Comparison of ENCODE assay signal across 1 cellular context in genomic region chr7:127918130-127918529, GRCh38.
TF ChIP-seq lines count a peak whose summit lies in the region.

No MANE protein-coding gene starts in this region.

TF ChIP-seq in K562, 482 proteins besides CTCF, POLR2A, EP300 and RAD21 (continued from another document):
- TF ChIP-seq ZNF263 (CRISPR knock-in tag; IDR thresholded peaks at IDR 0.05; ENCODE audit: borderline replicate concordance) (no peak), SPI1 (IDR thresholded peaks at IDR 0.05; ENCODE audit: borderline replicate concordance, low read depth, low read length) (no peak), ESRRA (IDR thresholded peaks at IDR 0.05; ENCODE audit: borderline replicate concordance, low read depth) (no peak), ZNF41 (CRISPR knock-in tag; conservative IDR thresholded peaks at IDR 0.05) (no peak), ZNF316 (IDR thresholded peaks at IDR 0.05) (no peak), FOXA1 (IDR thresholded peaks at IDR 0.05; ENCODE audit: borderline replicate concordance) (no peak), SMARCA5 (IDR thresholded peaks at IDR 0.05) (no peak), PHF21A (IDR thresholded peaks at IDR 0.05; ENCODE audit: borderline replicate concordance, low read depth) (no peak), REST (CRISPR knock-in tag; IDR thresholded peaks at IDR 0.05; ENCODE audit: low read depth) (no peak), BRF1 (IDR thresholded peaks at IDR 0.05; ENCODE audit: borderline replicate concordance, extremely low read depth, insufficient read length) (no peak), POLR2AphosphoS2 (IDR thresholded peaks at IDR 0.05; ENCODE audit: low read length) (no peak), DPF2 (IDR thresholded peaks at IDR 0.05) (peak; percentile 59), ZNF384 (IDR thresholded peaks at IDR 0.05; ENCODE audit: low read depth, low read length) (0 out of 2 replicates have a peak, but pooled peaks have one; percentile 28), SIN3B (IDR thresholded peaks at IDR 0.05; ENCODE audit: low read depth) (no peak), LEF1 (IDR thresholded peaks at IDR 0.05) (no peak), ZNF696 (CRISPR knock-in tag; conservative IDR thresholded peaks at IDR 0.05) (no peak), U2AF2 (optimal IDR thresholded peaks at IDR 0.05; ENCODE audit: low read depth, low read length) (no peak), SMARCE1 (IDR thresholded peaks at IDR 0.05) (peak; percentile 35; the same call in 1 of the 2 replicates), KDM1A (IDR thresholded peaks at IDR 0.05) (0 out of 4 replicates have a peak, but pooled peaks of 1 of the 2 experiments have one; percentile 29), ZNF778 (CRISPR knock-in tag; IDR thresholded peaks at IDR 0.05) (no peak), IRF9 (tag; IDR thresholded peaks at IDR 0.05) (no peak), PPARD (CRISPR knock-in tag; IDR thresholded peaks at IDR 0.05) (no peak)
- TF ChIP-seq, protein P1, sequence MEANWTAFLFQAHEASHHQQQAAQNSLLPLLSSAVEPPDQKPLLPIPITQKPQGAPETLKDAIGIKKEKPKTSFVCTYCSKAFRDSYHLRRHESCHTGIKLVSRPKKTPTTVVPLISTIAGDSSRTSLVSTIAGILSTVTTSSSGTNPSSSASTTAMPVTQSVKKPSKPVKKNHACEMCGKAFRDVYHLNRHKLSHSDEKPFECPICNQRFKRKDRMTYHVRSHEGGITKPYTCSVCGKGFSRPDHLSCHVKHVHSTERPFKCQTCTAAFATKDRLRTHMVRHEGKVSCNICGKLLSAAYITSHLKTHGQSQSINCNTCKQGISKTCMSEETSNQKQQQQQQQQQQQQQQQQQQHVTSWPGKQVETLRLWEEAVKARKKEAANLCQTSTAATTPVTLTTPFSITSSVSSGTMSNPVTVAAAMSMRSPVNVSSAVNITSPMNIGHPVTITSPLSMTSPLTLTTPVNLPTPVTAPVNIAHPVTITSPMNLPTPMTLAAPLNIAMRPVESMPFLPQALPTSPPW (CRISPR knock-in tag; IDR thresholded peaks at IDR 0.05) = 0 out of 2 replicates have a peak, but pooled peaks have one; percentile 9
- TF ChIP-seq, protein P2, sequence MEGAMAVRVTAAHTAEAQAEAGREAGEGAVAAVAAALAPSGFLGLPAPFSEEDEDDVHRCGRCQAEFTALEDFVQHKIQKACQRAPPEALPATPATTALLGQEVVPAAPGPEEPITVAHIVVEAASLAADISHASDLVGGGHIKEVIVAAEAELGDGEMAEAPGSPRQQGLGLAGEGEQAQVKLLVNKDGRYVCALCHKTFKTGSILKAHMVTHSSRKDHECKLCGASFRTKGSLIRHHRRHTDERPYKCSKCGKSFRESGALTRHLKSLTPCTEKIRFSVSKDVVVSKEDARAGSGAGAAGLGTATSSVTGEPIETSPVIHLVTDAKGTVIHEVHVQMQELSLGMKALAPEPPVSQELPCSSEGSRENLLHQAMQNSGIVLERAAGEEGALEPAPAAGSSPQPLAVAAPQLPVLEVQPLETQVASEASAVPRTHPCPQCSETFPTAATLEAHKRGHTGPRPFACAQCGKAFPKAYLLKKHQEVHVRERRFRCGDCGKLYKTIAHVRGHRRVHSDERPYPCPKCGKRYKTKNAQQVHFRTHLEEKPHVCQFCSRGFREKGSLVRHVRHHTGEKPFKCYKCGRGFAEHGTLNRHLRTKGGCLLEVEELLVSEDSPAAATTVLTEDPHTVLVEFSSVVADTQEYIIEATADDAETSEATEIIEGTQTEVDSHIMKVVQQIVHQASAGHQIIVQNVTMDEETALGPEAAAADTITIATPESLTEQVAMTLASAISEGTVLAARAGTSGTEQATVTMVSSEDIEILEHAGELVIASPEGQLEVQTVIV (CRISPR knock-in tag; IDR thresholded peaks at IDR 0.05; ENCODE audit: borderline replicate concordance) = no peak
- TF ChIP-seq, protein P3, sequence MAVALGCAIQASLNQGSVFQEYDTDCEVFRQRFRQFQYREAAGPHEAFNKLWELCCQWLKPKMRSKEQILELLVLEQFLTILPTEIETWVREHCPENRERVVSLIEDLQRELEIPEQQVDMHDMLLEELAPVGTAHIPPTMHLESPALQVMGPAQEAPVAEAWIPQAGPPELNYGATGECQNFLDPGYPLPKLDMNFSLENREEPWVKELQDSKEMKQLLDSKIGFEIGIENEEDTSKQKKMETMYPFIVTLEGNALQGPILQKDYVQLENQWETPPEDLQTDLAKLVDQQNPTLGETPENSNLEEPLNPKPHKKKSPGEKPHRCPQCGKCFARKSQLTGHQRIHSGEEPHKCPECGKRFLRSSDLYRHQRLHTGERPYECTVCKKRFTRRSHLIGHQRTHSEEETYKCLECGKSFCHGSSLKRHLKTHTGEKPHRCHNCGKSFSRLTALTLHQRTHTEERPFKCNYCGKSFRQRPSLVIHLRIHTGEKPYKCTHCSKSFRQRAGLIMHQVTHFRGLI (CRISPR knock-in tag; IDR thresholded peaks at IDR 0.05) = no peak
